Comparison of ENCODE assay signal across 9 cellular contexts in the genomic region with DNA sequence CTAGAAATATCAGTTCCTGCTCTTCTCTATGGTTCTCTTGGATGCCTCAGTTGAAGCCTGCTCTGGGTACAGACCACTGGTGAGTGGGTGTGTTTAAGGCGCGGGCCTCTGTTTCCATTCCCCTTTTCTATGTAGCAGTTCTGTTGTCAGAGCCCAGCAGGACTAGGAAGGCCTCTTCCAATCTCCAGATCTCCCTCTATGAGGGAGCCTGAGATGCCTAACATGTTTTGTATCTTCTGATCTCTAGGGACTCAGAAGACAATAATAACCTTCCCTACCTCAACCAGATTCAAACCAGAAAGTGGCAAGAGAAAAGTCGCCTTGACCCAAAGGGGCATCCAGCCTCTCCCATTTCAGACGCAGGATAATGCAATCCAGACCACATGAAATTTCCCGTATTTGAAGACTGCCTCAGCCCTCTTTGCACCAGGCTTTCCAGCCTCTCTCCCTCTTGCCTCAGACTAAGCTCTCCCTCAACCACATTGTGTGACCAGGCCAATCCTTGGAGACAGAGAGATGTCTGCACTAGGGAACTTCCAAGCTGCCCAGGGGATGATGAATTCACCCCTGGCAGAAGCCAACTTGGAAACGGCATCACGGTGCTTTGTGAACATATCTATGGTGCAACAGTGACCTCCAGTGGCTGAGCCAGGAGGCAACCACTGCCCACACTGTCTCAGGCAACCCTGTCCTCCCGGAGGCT.
DNase-seq lines count a peak whose midpoint lies in the region; FAIRE-seq and TF ChIP-seq lines count a peak whose summit lies in the region.
"Had no signal": no experiment of that assay in that cellular context is flagged by ENCODE, and none has a peak within 500 bp of the region (broad histone marks: within the 10 kb centered on the region; RNA-seq: fewer than 3 reads in every experiment).

No MANE protein-coding gene starts in this region.

- H3K36me3 ChIP-seq in PC-9 (ENCODE audit: low read depth) = no peaks in the 10 kb centered on the region
- H3K36me3 ChIP-seq in neutrophil = no peaks in the 10 kb centered on the region
- no peaks in the 10 kb centered on the region for H3K36me3 ChIP-seq in tibial nerve

- H3K9me3 ChIP-seq in PC-9 (ENCODE audit: insufficient read depth, low read depth) = no peaks in the 10 kb centered on the region
- H3K9me3 ChIP-seq in neutrophil = no peaks in the 10 kb centered on the region
- no peaks in the 10 kb centered on the region for H3K9me3 ChIP-seq in tibial nerve

- FAIRE-seq in GM19239 (lab: Jason Lieb, UNC) = peak; percentile 80

- no peaks in the 10 kb centered on the region; the same call in 1 of the 2 replicates for H3K9me2 ChIP-seq in PC-9 (ENCODE audit: insufficient read depth)

- H3K27ac ChIP-seq in C4-2B = no peak overlapping the region
- H3K27ac ChIP-seq in PC-9 = no peak overlapping the region
- no peak overlapping the region for H3K27ac ChIP-seq in neutrophil
- H3K27ac ChIP-seq in tibial nerve = peak overlapping the region in 2 of 4 donors; percentile 9 to 57
- H3K27ac ChIP-seq: SK-N-MC had no signal

- H3K27me3 ChIP-seq in PC-9 (ENCODE audit: insufficient read depth, low read depth) (no peaks in the 10 kb centered on the region), neutrophil (no peaks in the 10 kb centered on the region), tibial nerve (no peaks in the 10 kb centered on the region)

- no peak overlapping the region for H2AFZ ChIP-seq in PC-9

- H4K20me1 ChIP-seq in PC-9 (ENCODE audit: insufficient read depth) = no peaks in the 10 kb centered on the region

- TF ChIP-seq CTCF in C4-2B (conservative IDR thresholded peaks at IDR 0.05) (peak; percentile 85), PC-9 (conservative IDR thresholded peaks at IDR 0.05) (peak; percentile 92), neutrophil (IDR thresholded peaks at IDR 0.05) (peak; percentile 46), tibial nerve (IDR thresholded peaks at IDR 0.05) (peak; percentile 58 to 90 (median 75))

- POLR2A ChIA-PET in PC-9 (lab: Charles Lee; ENCODE audit: unreplicated experiment) = no interaction called here

- no peak overlapping the region for H3K4me2 ChIP-seq in PC-9

- 24 to 36% methylated on average over 8 of the region's 8 CpGs for WGBS in tibial nerve, 2 donors

- no peaks in the 10 kb centered on the region for H3F3A ChIP-seq in PC-9 (ENCODE audit: insufficient read depth, low read depth)

- TF ChIP-seq EP300 in tibial nerve (IDR thresholded peaks at IDR 0.05) = peak in 1 of 2 donors; percentile 70

- BruUV-seq in PC-9 (replicated peaks; lab: Mats Ljungman, UMichigan) = no TSS peak

- H3K79me2 ChIP-seq in PC-9 (ENCODE audit: low read depth) = no peaks in the 10 kb centered on the region

- H3K4me3 ChIP-seq in PC-9 (no peak overlapping the region), neutrophil (ENCODE audit: low read depth in 1 of 2, low read length in 1 of 2) (no peak overlapping the region), tibial nerve (no peak overlapping the region)
- H3K4me3 ChIP-seq: SK-N-MC had no signal

- intact Hi-C loops in PC-9 (cut with micrococcal nuclease; ENCODE audit: unreplicated experiment) = loop anchor here (1.0 to 10.0 kb wide), 6 partner anchors 131 to 1308 kb away; no protein-coding TSS in a partner anchor

- TF ChIP-seq POLR2A in tibial nerve (IDR thresholded peaks at IDR 0.05) = no peak

- CTCF ChIA-PET in PC-9 (lab: Charles Lee) = interaction anchor here (0.5 to 0.8 kb wide), 5 partner anchors 82 to 1258 kb away, joined by 3 to 5 read pairs (median 3); no protein-coding TSS in a partner anchor

- H3K4me1 ChIP-seq in PC-9 (replicated peaks; ENCODE audit: insufficient read depth) (no peaks in the 10 kb centered on the region), neutrophil (ENCODE audit: control insufficient read depth in 1 of 2, insufficient read depth in 1 of 2, low read depth in 1 of 2, low read length in 1 of 2) (peaks cover 3 to 4% of the 10 kb centered on the region in 2 experiments), tibial nerve (peaks cover 0 to 9% (median 2%) of the 10 kb centered on the region in 4 donors)

- DNase-seq in GM19239 (ENCODE audit: insufficient read length, low spot score) (peak; percentile 24), HuH-7.5 (ENCODE audit: low spot score) (peak; percentile 43), PC-9 (peak; percentile 43 to 66), activated T-helper 1 cell treated with Interleukin-2 at 50 U/mL for 16 hours (ENCODE audit: low read depth) (peak; percentile 5), foreskin melanocyte (peak; percentile 60), tibial nerve (ENCODE audit: low spot score in 2 of 2) (peak; percentile 76 to 94)

Comparison
In these comparisons a context has a peak if more than half of its experiments do, and no peak if none do; other contexts are left out.
1. DNase-seq: peak in every context shown above with its lines; median percentile 85 in tibial nerve; 60 in foreskin melanocyte; 54 in PC-9; 43 in HuH-7.5; 24 in GM19239; 5 in activated T-helper 1 cell treated with Interleukin-2 at 50 U/mL for 16 hours.